ENCODE assay signal across 8 cellular contexts in the genomic region with DNA sequence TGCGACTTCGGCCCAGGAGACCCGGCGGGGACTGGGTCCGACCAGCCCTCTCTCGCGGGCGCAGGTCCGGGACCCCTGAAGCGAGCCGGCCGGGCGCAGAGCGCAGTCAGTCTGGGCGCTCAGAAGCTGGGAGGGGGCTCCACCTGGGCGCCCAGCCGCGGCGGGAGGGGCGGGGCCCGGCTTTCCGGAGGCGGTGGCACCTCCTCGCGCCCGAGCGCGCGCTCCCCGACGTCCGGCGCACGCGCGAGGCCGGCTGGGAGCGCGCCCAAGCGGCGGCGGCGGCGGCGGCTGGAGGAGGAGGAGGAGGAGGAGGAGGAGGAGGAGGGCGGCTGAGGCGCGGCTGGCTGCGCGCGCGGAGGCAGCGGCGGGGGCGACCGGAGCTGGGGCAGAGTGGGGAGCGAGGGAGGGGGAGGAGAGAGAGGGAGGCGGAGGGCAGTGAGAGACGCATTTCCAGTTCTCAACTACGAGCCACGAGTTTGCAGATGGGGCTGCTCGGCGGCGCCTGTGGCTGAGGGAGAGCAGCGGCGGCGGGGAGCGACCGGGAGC. TPM values are rescaled to one million over a fixed set of nuclear protein-coding genes. Genes with fewer than 3 reads are reported as not detected.
DNase-seq lines count a peak whose midpoint lies in the region; ATAC-seq and TF ChIP-seq lines count a peak whose summit lies in the region.

Gene PALS2 (plus strand): TSS at position 445 of the 546 bp plus-strand sequence. CDS start 50,216 bp downstream, outside the sequence.

- H3K4me3 ChIP-seq in neuron (ENCODE audit: low read length) = peak within 1 kb of the TSS; percentile 60

- peaks cover 40% of the 10 kb centered on the region for H3K27me3 ChIP-seq in foreskin keratinocyte
- peaks cover 27% of the 10 kb centered on the region for H3K27me3 ChIP-seq in neuron (ENCODE audit: insufficient read depth, low read length)

- peak; percentile 58 for DNase-seq in DMS153 (lab: John Stamatoyannopoulos, UW)
- peak; percentile 88 for DNase-seq in HuH-7.5 (ENCODE audit: low spot score)
- peak; percentile 73 for DNase-seq in activated gamma-delta T cell treated with Interleukin-2 at 50 U/mL for 16 hours
- peak; percentile 27 to 57 for DNase-seq in foreskin keratinocyte

- peak within 1 kb of the TSS; percentile 52 for H3K27ac ChIP-seq in foreskin keratinocyte

- H3K4me1 ChIP-seq in foreskin keratinocyte = peaks cover 10% of the 10 kb centered on the region
- H3K4me1 ChIP-seq in neuron (ENCODE audit: insufficient read depth, low read length) = peaks cover 16% of the 10 kb centered on the region

- peak; percentile 72 for TF ChIP-seq POLR2A in Raji (IDR thresholded peaks at IDR 0.05; ENCODE audit: insufficient read depth, low read depth, low read length)

- no peaks in the 10 kb centered on the region for H3K36me3 ChIP-seq in neuron (ENCODE audit: insufficient read depth, low read length)

- ATAC-seq in GM21526 (IDR thresholded peaks at IDR 0.05; ENCODE audit: low FRiP score, unreplicated experiment) = peak; percentile 49
- ATAC-seq in foreskin keratinocyte = peak; percentile 68

- no peaks in the 10 kb centered on the region for H3K9me3 ChIP-seq in neuron (ENCODE audit: low read length)

- H2AFZ ChIP-seq in neuron (ENCODE audit: low read depth, low read length) = peak within 1 kb of the TSS; percentile 100

- TF ChIP-seq CTCF in foreskin keratinocyte (conservative IDR thresholded peaks at IDR 0.05) = no peak
- no peak for TF ChIP-seq CTCF in subcutaneous adipose tissue (IDR thresholded peaks at IDR 0.05; ENCODE audit: low read depth)

RNA-seq across cellular contexts. Expression of gene PALS2, which starts in this region (rescaled TPM):
- total RNA-seq in foreskin keratinocyte (18.7 and 19.2 TPM in 2 replicates), subcutaneous adipose tissue (10 to 100 TPM in 3 of 4 donors, 1 to 10 TPM in 1; 7.3 to 30.8 (median 17.6) TPM)
- polyA plus RNA-seq in foreskin keratinocyte = 9.2 and 10.3 TPM in 2 replicates

Comparison
In these comparisons a context has a peak if more than half of its experiments do, and no peak if none do; other contexts are left out.
1. Peak in every context shown above with its lines: DNase-seq, ATAC-seq, H3K4me3 ChIP-seq and H3K27ac ChIP-seq.